In genomic region chr2:207823865-207824264, GRCh38 we compare ENCODE assay signal across 22 cellular contexts.
"Had no signal": no experiment of that assay in that cellular context is flagged by ENCODE, and none has a peak within 500 bp of the region (broad histone marks: within the 10 kb centered on the region; RNA-seq: fewer than 3 reads in every experiment).

No MANE protein-coding gene starts in this region.

- H3K4me1 Mint-ChIP-seq: naive B cell had no signal

- H3K36me3 Mint-ChIP-seq: activated CD8-positive, alpha-beta memory T cell treated with anti-CD3 and anti-CD28 coated beads, Interleukin-2, amount 10 ng/mL, durations not matched to agents 7 days and 5 days had no signal

- FAIRE-seq: endothelial cell of umbilical vein, kidney had no signal

- H3K27ac Mint-ChIP-seq: activated CD4-positive, alpha-beta T cell treated with anti-CD3 and anti-CD28 coated beads, Interleukin-2, amount 10 ng/mL, durations not matched to agents 24 days and 14 days; activated CD8-positive, alpha-beta memory T cell treated with anti-CD3 and anti-CD28 coated beads, Interleukin-2, amount 10 ng/mL, durations not matched to agents 7 days and 5 days; activated CD8-positive, alpha-beta T cell treated with anti-CD3 and anti-CD28 coated beads for 36 hours; activated naive CD4-positive, alpha-beta T cell treated with anti-CD3 and anti-CD28 coated beads, Interleukin-2, amount 50 U/mL, for 72 hours; naive B cell; neural progenitor cell; progenitor cell of endocrine pancreas had no signal

- ATAC-seq: activated CD4-positive, CD25-positive, alpha-beta regulatory T cell treated with anti-CD3 and anti-CD28 coated beads, Interleukin-2, amount 50 U/mL, for 24 hours; activated CD8-positive, alpha-beta memory T cell treated with anti-CD3 and anti-CD28 coated beads, Interleukin-2, amount 10 ng/mL, durations not matched to agents 7 days and 5 days; activated CD8-positive, alpha-beta T cell treated with anti-CD3 and anti-CD28 coated beads for 36 hours; left lobe of liver; lower lobe of right lung; stimulated activated naive CD8-positive, alpha-beta T cell treated with anti-CD3 and anti-CD28 coated beads, Interleukin-15, Interleukin-2, amounts not matched to agents 100 U/mL and 50 U/mL, for 24 hours had no signal

- H3K9me3 Mint-ChIP-seq: activated CD4-positive, alpha-beta T cell treated with anti-CD3 and anti-CD28 coated beads, Interleukin-2, amount 10 ng/mL, durations not matched to agents 24 days and 14 days; activated CD8-positive, alpha-beta T cell treated with anti-CD3 and anti-CD28 coated beads for 36 hours; activated naive CD4-positive, alpha-beta T cell treated with anti-CD3 and anti-CD28 coated beads, Interleukin-2, amount 50 U/mL, for 72 hours; naive B cell; neural progenitor cell had no signal

- H3K4me3 Mint-ChIP-seq: activated CD4-positive, alpha-beta T cell treated with anti-CD3 and anti-CD28 coated beads, Interleukin-2, amount 10 ng/mL, durations not matched to agents 24 days and 14 days; activated CD8-positive, alpha-beta memory T cell treated with anti-CD3 and anti-CD28 coated beads, Interleukin-2, amount 10 ng/mL, durations not matched to agents 7 days and 5 days; activated CD8-positive, alpha-beta T cell treated with anti-CD3 and anti-CD28 coated beads for 36 hours; naive B cell; neural progenitor cell had no signal

- H3K27me3 Mint-ChIP-seq: activated CD4-positive, alpha-beta T cell treated with anti-CD3 and anti-CD28 coated beads, Interleukin-2, amount 10 ng/mL, durations not matched to agents 24 days and 14 days; activated CD8-positive, alpha-beta memory T cell treated with anti-CD3 and anti-CD28 coated beads, Interleukin-2, amount 10 ng/mL, durations not matched to agents 7 days and 5 days; activated CD8-positive, alpha-beta T cell treated with anti-CD3 and anti-CD28 coated beads for 36 hours; naive B cell; progenitor cell of endocrine pancreas had no signal

- DNase-seq: activated CD4-positive, alpha-beta T cell treated with anti-CD3 and anti-CD28 coated beads, Interleukin-2, amount 10 ng/mL, durations not matched to agents 24 days and 14 days; activated CD8-positive, alpha-beta memory T cell treated with anti-CD3 and anti-CD28 coated beads, Interleukin-2, amount 10 ng/mL, durations not matched to agents 7 days and 5 days; activated CD8-positive, alpha-beta T cell treated with anti-CD3 and anti-CD28 coated beads for 36 hours; activated effector memory CD4-positive, alpha-beta T cell treated with anti-CD3 and anti-CD28 coated beads, Interleukin-2, amount 50 U/mL, for 16 hours; activated T-cell treated with anti-CD3 and anti-CD28 coated beads for 4 hours; brain microvascular endothelial cell; central memory CD4-positive, alpha-beta T cell; effector memory CD4-positive, alpha-beta T cell; heart right ventricle; kidney; lower lobe of right lung; naive B cell; stimulated activated CD4-positive, alpha-beta T cell treated with anti-CD3 and anti-CD28 coated beads, Interleukin-12 subunit alpha, Interleukin-12 subunit beta, amount 100 ng/mL, for 4 hours; stimulated activated CD4-positive, alpha-beta T cell treated with anti-CD3 and anti-CD28 coated beads, Interleukin-4, amount 100 ng/mL, for 4 hours; stimulated activated naive CD8-positive, alpha-beta T cell treated with anti-CD3 and anti-CD28 coated beads, Interleukin-15, Interleukin-2, amounts not matched to agents 100 U/mL and 50 U/mL, for 24 hours; substantia nigra had no signal
